1 cellular context compared by ENCODE assay signal in genomic region chr14:63654346-63654745, GRCh38.
TF ChIP-seq lines count a peak whose summit lies in the region.

No MANE protein-coding gene starts in this region.

TF ChIP-seq in IMR-90, 13 proteins besides CTCF, POLR2A, EP300 and RAD21 (continued from another document):
- TF ChIP-seq USF2 (IDR thresholded peaks at IDR 0.05; ENCODE audit: low read depth, low read length) (no peak), SMC3 (IDR thresholded peaks at IDR 0.05; ENCODE audit: low read depth, low read length) (no peak), NFE2L2 (IDR thresholded peaks at IDR 0.05; ENCODE audit: low read depth, low read length) (no peak), CEBPB (IDR thresholded peaks at IDR 0.05; ENCODE audit: low read depth, low read length) (no peak), MXI1 (IDR thresholded peaks at IDR 0.05; ENCODE audit: borderline replicate concordance, low read depth, low read length) (no peak), BHLHE40 (IDR thresholded peaks at IDR 0.05; ENCODE audit: low read depth, low read length) (no peak), ELK1 (IDR thresholded peaks at IDR 0.05; ENCODE audit: borderline replicate concordance, low read depth, low read length) (no peak), RFX5 (IDR thresholded peaks at IDR 0.05; ENCODE audit: low read depth, low read length) (no peak), RCOR1 (IDR thresholded peaks at IDR 0.05; ENCODE audit: insufficient replicate concordance, low read length) (no peak), FOS (IDR thresholded peaks at IDR 0.05; ENCODE audit: low read depth, low read length) (no peak)
